22 cellular contexts compared by ENCODE assay signal in the genomic region with DNA sequence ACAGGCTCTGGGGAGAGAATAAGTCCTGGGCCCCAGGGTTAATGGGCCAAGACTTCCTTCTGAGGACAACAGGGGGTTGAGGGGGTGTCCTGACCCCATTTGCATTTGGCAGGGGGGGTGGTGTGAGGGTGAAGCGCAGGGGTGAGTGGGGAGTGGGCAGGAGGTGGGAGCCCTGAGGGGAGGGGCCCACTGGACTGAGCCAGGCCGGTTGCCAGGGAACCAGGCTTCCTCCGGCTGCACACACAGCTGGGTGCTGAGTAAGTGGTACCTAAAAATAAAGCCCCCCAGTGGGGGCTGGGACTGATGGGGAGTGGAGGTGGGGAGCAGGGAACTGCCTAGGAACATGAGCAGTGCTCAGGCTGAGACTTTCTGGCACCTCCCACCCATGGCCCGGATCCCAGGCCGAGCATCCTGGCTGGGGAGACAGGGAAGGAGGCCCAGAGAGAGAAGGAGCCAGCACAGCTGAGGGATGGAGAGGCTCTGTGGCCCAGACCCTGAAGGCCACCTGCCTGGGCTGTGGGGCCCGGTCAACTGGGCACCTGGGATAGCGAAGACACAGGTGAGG. TPM values are rescaled to one million over a fixed set of nuclear protein-coding genes. Genes with fewer than 3 reads are reported as not detected.
A peak's percentile ranks its signal among the peaks of the same experiment; 100 is the strongest.
DNase-seq lines count a peak whose midpoint lies in the region; FAIRE-seq and TF ChIP-seq lines count a peak whose summit lies in the region.
"Had no signal": no experiment of that assay in that cellular context is flagged by ENCODE, and none has a peak within 500 bp of the region (broad histone marks: within the 10 kb centered on the region; RNA-seq: fewer than 3 reads in every experiment).

No MANE protein-coding gene starts in this region.

- no peaks in the 10 kb centered on the region for H3K9me2 ChIP-seq in Karpas-422 (replicated peaks; ENCODE audit: insufficient read depth, low read length)

- no peaks in the 10 kb centered on the region for H3K36me3 Mint-ChIP-seq in H9 (ENCODE audit: insufficient read depth in 1 of 3, low read depth in 3 of 3)
- H3K36me3 Mint-ChIP-seq: activated naive CD4-positive, alpha-beta T cell treated with anti-CD3 and anti-CD28 coated beads, Interleukin-2, amount 50 U/mL, for 24 hours; naive B cell had no signal

- no peak overlapping the region for H3K23ac ChIP-seq in H9 (ENCODE audit: insufficient read length, low read depth, low read length)

- no CpG with 5 or more reads among the region's 7 CpGs for WGBS in H9 (ENCODE audit: extremely low coverage, insufficient read length, low lambda C conversion rate)

- H3K9me3 ChIP-seq in BLaER1: no peaks in the 10 kb centered on the region
- no peaks in the 10 kb centered on the region for H3K9me3 ChIP-seq in H9 (ENCODE audit: control insufficient read depth, low read depth, low read length)
- H3K9me3 ChIP-seq in Karpas-422 (ENCODE audit: low read length): no peaks in the 10 kb centered on the region
- H3K9me3 ChIP-seq: breast epithelium, HAP-1, thyroid gland had no signal

- H3K27ac Mint-ChIP-seq in H9: no peak overlapping the region; a peak in 1 of 7 replicates
- H3K27ac Mint-ChIP-seq: B cell had no signal

- H3K27me3 Mint-ChIP-seq in H9 (ENCODE audit: low read depth): peaks cover 11% of the 10 kb centered on the region
- H3K27me3 Mint-ChIP-seq: activated naive CD4-positive, alpha-beta T cell treated with anti-CD3 and anti-CD28 coated beads, Interleukin-2, amount 50 U/mL, for 24 hours had no signal

- no peak overlapping the region for H2BK5ac ChIP-seq in H9 (ENCODE audit: insufficient read length, low read length)

- no peaks in the 10 kb centered on the region for H3K79me2 ChIP-seq in H9 (ENCODE audit: insufficient read depth, low read length)
- no peaks in the 10 kb centered on the region for H3K79me2 ChIP-seq in Karpas-422 (ENCODE audit: low read length)

- no peak for DNase-seq in H9
- DNase-seq in frontal cortex (ENCODE audit: low spot score in 2 of 2): peak; percentile 56 to 76
- peak; percentile 77 for DNase-seq in occipital lobe (lab: John Stamatoyannopoulos, UW)
- DNase-seq in Karpas-422: no peak
- DNase-seq in activated CD4-positive, alpha-beta T cell treated with anti-CD3 and anti-CD28 coated beads for 4 hours: no peak
- DNase-seq in mucosa of gallbladder (ENCODE audit: low spot score): no peak
- no peak for DNase-seq in AG08395 (ENCODE audit: low spot score)
- DNase-seq: activated CD4-positive, alpha-beta T cell treated with anti-CD3 and anti-CD28 coated beads, Interleukin-2, amount 50 U/mL, for 1 hour; effector CD4-positive, alpha-beta T cell; left colon; naive B cell; NCI-H187 treated with DMSO at 0.1 percent for 48 hours; NCI-H526 treated with DMSO at 0.1 percent for 48 hours; PC-9; thyroid gland had no signal

- TF ChIP-seq CTCF in H9 (conservative IDR thresholded peaks at IDR 0.05): no peak

- H4K5ac ChIP-seq in H9 (ENCODE audit: insufficient read length, low read depth, low read length): no peak overlapping the region

- H2AK5ac ChIP-seq in H9 (ENCODE audit: insufficient read length, low read length): no peak overlapping the region

- H3K4ac ChIP-seq in H9 (ENCODE audit: low read depth, low read length): no peak overlapping the region

- peaks cover 12 to 14% of the 10 kb centered on the region in 2 experiments; a peak in 3 of 4 replicates for H3K4me1 Mint-ChIP-seq in H9
- H3K4me1 Mint-ChIP-seq: activated naive CD4-positive, alpha-beta T cell treated with anti-CD3 and anti-CD28 coated beads, Interleukin-2, amount 50 U/mL, for 24 hours; B cell had no signal

- H2BK12ac ChIP-seq in H9 (ENCODE audit: insufficient read length, low read depth, low read length): no peak overlapping the region

- no peak overlapping the region for H2AFZ ChIP-seq in H9 (ENCODE audit: low read length)
- no peak overlapping the region for H2AFZ ChIP-seq in Karpas-422 (ENCODE audit: low read length)
- H2AFZ ChIP-seq: PC-9 had no signal

- no peak overlapping the region for H3K4me3 Mint-ChIP-seq in H9
- H3K4me3 Mint-ChIP-seq: activated naive CD4-positive, alpha-beta T cell treated with anti-CD3 and anti-CD28 coated beads, Interleukin-2, amount 50 U/mL, for 24 hours; B cell; naive B cell had no signal

- no peak overlapping the region for H2BK15ac ChIP-seq in H9 (ENCODE audit: low read depth, low read length)

- H4K20me1 ChIP-seq in BLaER1 (no peaks in the 10 kb centered on the region), H9 (ENCODE audit: control insufficient read depth, insufficient read depth, insufficient read length) (no peaks in the 10 kb centered on the region), Karpas-422 (ENCODE audit: insufficient read depth, low read depth, low read length) (no peaks in the 10 kb centered on the region; the same call in 1 of the 2 replicates)

- peaks cover 77% of the 10 kb centered on the region for H3K4me1 ChIP-seq in BLaER1
- no peaks in the 10 kb centered on the region for H3K4me1 ChIP-seq in H9 (ENCODE audit: insufficient read depth, low read length)
- H3K4me1 ChIP-seq in Karpas-422 (ENCODE audit: low read length): no peaks in the 10 kb centered on the region
- H3K4me1 ChIP-seq: breast epithelium, HAP-1, thyroid gland had no signal

- H3K4me2 ChIP-seq in BLaER1 (peak overlapping the region; percentile 81), H9 (ENCODE audit: insufficient read depth, insufficient read length, low read length) (no peak overlapping the region), Karpas-422 (ENCODE audit: low read depth, low read length, poor library complexity, severe bottlenecking) (no peak overlapping the region)
- H3K4me2 ChIP-seq: PC-9 had no signal

- H3K14ac ChIP-seq in H9 (ENCODE audit: insufficient read depth, low read length): peak overlapping the region; percentile 50; the same call in 1 of the 2 replicates

- no peaks in the 10 kb centered on the region for H3K79me1 ChIP-seq in H9 (ENCODE audit: insufficient read depth, low read depth, low read length, poor library complexity, severe bottlenecking)

- H3K36me3 ChIP-seq in BLaER1 (no peaks in the 10 kb centered on the region), Karpas-422 (ENCODE audit: insufficient read depth, low read length) (no peaks in the 10 kb centered on the region)
- H3K36me3 ChIP-seq: breast epithelium, HAP-1, thyroid gland had no signal

- no peak overlapping the region for H3T11ph ChIP-seq in H9 (ENCODE audit: low read length)

- H3K27me3 ChIP-seq in BLaER1 (no peaks in the 10 kb centered on the region), H9 (ENCODE audit: insufficient read depth, low read length) (no peaks in the 10 kb centered on the region), Karpas-422 (ENCODE audit: low read length) (no peaks in the 10 kb centered on the region)
- H3K27me3 ChIP-seq: breast epithelium, thyroid gland had no signal

- no peak overlapping the region for H3K56ac ChIP-seq in H9 (ENCODE audit: insufficient read length, low read depth, low read length)

- H3K27ac ChIP-seq in BLaER1: peak overlapping the region; percentile 34
- H3K27ac ChIP-seq in H9 (ENCODE audit: insufficient read length, low read depth, low read length): no peak overlapping the region
- H3K27ac ChIP-seq in Karpas-422 (ENCODE audit: low read length): no peak overlapping the region
- H3K27ac ChIP-seq: breast epithelium, PC-9, thyroid gland had no signal

- H3K23me2 ChIP-seq in H9 (ENCODE audit: insufficient read length, low read depth, low read length, poor library complexity, severe bottlenecking): no peaks in the 10 kb centered on the region

- no peak overlapping the region for H4K91ac ChIP-seq in H9 (ENCODE audit: insufficient read length, low read depth, low read length)

- H3K18ac ChIP-seq in H9 (ENCODE audit: insufficient read length, low read depth, low read length): no peak overlapping the region

- H2BK20ac ChIP-seq in H9 (ENCODE audit: low read depth, low read length, poor library complexity, severe bottlenecking): no peak overlapping the region

- H3K4me3 ChIP-seq in BLaER1 (no peak overlapping the region), Karpas-422 (ENCODE audit: low read length) (no peak overlapping the region)
- H3K4me3 ChIP-seq: breast epithelium, HAP-1, PC-9, thyroid gland had no signal

- no peak overlapping the region for H4K8ac ChIP-seq in H9 (replicated peaks; ENCODE audit: insufficient read length, low read depth, low read length)

- no peaks in the 10 kb centered on the region for H3K9me3 Mint-ChIP-seq in H9
- H3K9me3 Mint-ChIP-seq: activated naive CD4-positive, alpha-beta T cell treated with anti-CD3 and anti-CD28 coated beads, Interleukin-2, amount 50 U/mL, for 24 hours; naive B cell had no signal

- no peak for FAIRE-seq in frontal cortex (lab: Jason Lieb, UNC)
- FAIRE-seq: GM18507 had no signal

- H3K9ac ChIP-seq in BLaER1: no peak overlapping the region
- no peak overlapping the region for H3K9ac ChIP-seq in H9 (ENCODE audit: extremely low read depth, insufficient read length, low read length)
- no peak overlapping the region for H3K9ac ChIP-seq in Karpas-422 (ENCODE audit: low read length)

- no peak overlapping the region for H2BK120ac ChIP-seq in H9 (ENCODE audit: low read depth, low read length, poor library complexity, severe bottlenecking)

RNA-seq across cellular contexts. Expression of gene RASD1, which starts 7.5 kb away (rescaled TPM):
- total RNA-seq in H9 (2021): 5.7 and 6.8 TPM in 2 replicates
- 11.0 TPM for total RNA-seq in frontal cortex
- 9.2 TPM for total RNA-seq in occipital lobe
- not detected in 2 replicates for total RNA-seq in Karpas-422 (2014; rRNA removed; shearing (Covaris generic); ENCODE audit: low replicate concordance)
- total RNA-seq in mucosa of gallbladder: 4.6 TPM
- total RNA-seq: LHCN-M2 had no signal

RNA-seq across cellular contexts. Expression of gene MED9, which starts 26.8 kb away (rescaled TPM):
- 19.6 and 20.0 TPM in 2 replicates for total RNA-seq in H9 (2021)
- 12.6 TPM for total RNA-seq in frontal cortex
- total RNA-seq in occipital lobe: 16.1 TPM
- total RNA-seq in Karpas-422 (2014; rRNA removed; shearing (Covaris generic); ENCODE audit: low replicate concordance): 8.8 and 17.6 TPM in 2 replicates
- 13.9 TPM for total RNA-seq in mucosa of gallbladder

Comparison
In these comparisons a context has a peak if more than half of its experiments do, and no peak if none do; other contexts are left out.
1. DNase-seq: peak in frontal cortex (2 of 2) and occipital lobe (single experiment); none in H9 (single experiment), Karpas-422 (single experiment), activated CD4-positive, alpha-beta T cell treated with anti-CD3 and anti-CD28 coated beads for 4 hours (0 of 2), mucosa of gallbladder (single experiment) and AG08395 (single experiment).